27 cellular contexts compared by ENCODE assay signal in the genomic region with DNA sequence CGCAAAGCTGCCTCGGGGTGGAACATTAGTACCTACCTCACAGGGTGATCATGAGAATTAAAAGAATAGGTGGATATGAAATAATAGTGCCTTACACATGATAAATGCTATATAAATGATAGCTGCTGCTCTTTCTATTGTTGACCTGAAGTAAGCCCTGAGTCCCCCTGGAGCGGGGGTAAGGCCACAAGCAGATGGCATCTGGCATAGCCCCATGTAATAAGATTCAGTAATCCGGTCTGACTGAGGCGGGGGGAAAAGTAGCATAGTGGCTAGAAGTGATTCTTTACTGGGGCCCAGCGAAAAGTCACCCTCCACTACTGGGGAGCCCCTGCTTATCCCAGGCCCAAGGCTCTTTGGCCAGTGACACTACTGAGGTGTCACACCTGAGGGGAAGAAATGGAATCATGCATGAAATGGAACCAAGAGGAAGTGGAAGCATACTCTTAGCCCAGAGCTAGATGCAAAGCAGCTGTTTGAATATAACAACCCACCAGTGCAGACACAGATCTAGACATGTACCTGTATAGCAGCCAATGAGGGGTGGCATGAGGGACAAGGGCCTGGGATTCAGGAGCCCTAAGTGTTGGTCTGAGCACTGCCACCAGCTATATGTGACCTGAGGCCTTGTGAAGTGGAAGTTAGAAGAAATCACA. TPM values are rescaled to one million over a fixed set of nuclear protein-coding genes. Genes with fewer than 3 reads are reported as not detected.
A peak's percentile ranks its signal among the peaks of the same experiment; 100 is the strongest.
DNase-seq lines count a peak whose midpoint lies in the region; ATAC-seq, FAIRE-seq and TF ChIP-seq lines count a peak whose summit lies in the region.
"Had no signal": no experiment of that assay in that cellular context is flagged by ENCODE, and none has a peak within 500 bp of the region (broad histone marks: within the 10 kb centered on the region; RNA-seq: fewer than 3 reads in every experiment).

No MANE protein-coding gene starts in this region.

- no peak overlapping the region for H2AFZ ChIP-seq in SU-DHL-6 (ENCODE audit: low read depth, low read length, severe bottlenecking)

- H3K27ac ChIP-seq in SU-DHL-6 (ENCODE audit: low read depth, low read length) (peak overlapping the region; percentile 61), upper lobe of right lung (no peak overlapping the region)
- H3K27ac ChIP-seq: breast epithelium, tibial artery had no signal

- H3K79me2 ChIP-seq in SU-DHL-6 (ENCODE audit: insufficient read depth, low read length): no peaks in the 10 kb centered on the region

- TF ChIP-seq CTCF in HFFc6 (IDR thresholded peaks at IDR 0.05) (no peak), SU-DHL-6 (IDR thresholded peaks at IDR 0.05; ENCODE audit: insufficient read depth, low read length, poor library complexity, severe bottlenecking) (no peak), upper lobe of right lung (IDR thresholded peaks at IDR 0.05) (no peak)

- H3K9me3 Mint-ChIP-seq in HFFc6: no peaks in the 10 kb centered on the region
- H3K9me3 Mint-ChIP-seq in memory B cell: no peaks in the 10 kb centered on the region
- H3K9me3 Mint-ChIP-seq: CD4-positive, alpha-beta T cell; naive thymus-derived CD4-positive, alpha-beta T cell had no signal

- DNase-seq in GM18507 (ENCODE audit: extremely low spot score, insufficient read length, low read depth) (no peak), HFFc6 (no peak), memory B cell (ENCODE audit: low spot score in 2 of 2) (peak in 1 of 2 donors; percentile 34), kidney tubule cell (ENCODE audit: low spot score) (no peak), upper lobe of right lung (no peak), midbrain (lab: John Stamatoyannopoulos, UW) (no peak)
- DNase-seq: activated CD4-positive, alpha-beta T cell treated with anti-CD3 and anti-CD28 coated beads for 1 hour; activated CD8-positive, alpha-beta T cell treated with anti-CD3 and anti-CD28 coated beads, Interleukin-2, amount 10 ng/mL, durations not matched to agents 7 days and 5 days; activated gamma-delta T cell; CD4-positive, alpha-beta T cell; cortex of kidney; DMS79 treated with DMSO at 0.1 percent for 48 hours; IMR-90; left cardiac atrium; mesendoderm; naive thymus-derived CD4-positive, alpha-beta T cell; NCI-H1436 treated with DMSO at 0.1 percent for 48 hours; NCI-H69; OCI-M1; stimulated activated CD4-positive, alpha-beta T cell treated with anti-CD3 and anti-CD28 coated beads, Interleukin-2, amount 100 ng/mL, for 48 hours; stimulated activated naive CD4-positive, alpha-beta T cell treated with Interleukin-2 at 50 U/mL for 16 hours; SW 1271; tibial artery had no signal

- peak overlapping the region; percentile 11 for H3K4me2 ChIP-seq in SU-DHL-6 (ENCODE audit: low read depth, low read length, poor library complexity, severe bottlenecking)

- H3K27ac Mint-ChIP-seq in HFFc6: peak overlapping the region; percentile 79
- H3K27ac Mint-ChIP-seq in memory B cell: peak overlapping the region; percentile 87
- H3K27ac Mint-ChIP-seq: activated CD8-positive, alpha-beta T cell treated with anti-CD3 and anti-CD28 coated beads, Interleukin-2, amount 10 ng/mL, durations not matched to agents 7 days and 5 days; CD4-positive, alpha-beta T cell had no signal

- no peaks in the 10 kb centered on the region for H3K9me2 ChIP-seq in SU-DHL-6 (replicated peaks; ENCODE audit: insufficient read depth, low read length)

- H3K27me3 Mint-ChIP-seq in HFFc6 (ENCODE audit: insufficient read depth): no peaks in the 10 kb centered on the region; the same call in 1 of the 2 replicates
- no peaks in the 10 kb centered on the region for H3K27me3 Mint-ChIP-seq in memory B cell
- H3K27me3 Mint-ChIP-seq: CD4-positive, alpha-beta T cell; naive thymus-derived CD4-positive, alpha-beta T cell had no signal

- H4K20me1 ChIP-seq in SU-DHL-6 (ENCODE audit: low read depth, low read length): no peaks in the 10 kb centered on the region

- H3K4me1 Mint-ChIP-seq in HFFc6 (ENCODE audit: low read depth) (peaks cover 42% of the 10 kb centered on the region), memory B cell (peaks cover 31% of the 10 kb centered on the region)

- peaks cover 8% of the 10 kb centered on the region; the same call in 1 of the 2 replicates for H3K36me3 Mint-ChIP-seq in HFFc6 (ENCODE audit: low read depth)
- H3K36me3 Mint-ChIP-seq in memory B cell: peaks cover 2% of the 10 kb centered on the region

- H3F3A ChIP-seq in SU-DHL-6 (ENCODE audit: insufficient read depth): peaks cover 23% of the 10 kb centered on the region

- ATAC-seq in memory B cell (ENCODE audit: low read depth): peak; percentile 69
- ATAC-seq in GM19452 (IDR thresholded peaks at IDR 0.05; ENCODE audit: unreplicated experiment): no peak
- no peak for ATAC-seq in upper lobe of right lung

- H3K9me3 ChIP-seq in SU-DHL-6 (ENCODE audit: insufficient read depth, low read length) (no peaks in the 10 kb centered on the region), upper lobe of right lung (no peaks in the 10 kb centered on the region)
- H3K9me3 ChIP-seq: breast epithelium, tibial artery had no signal

- H3K4me3 ChIP-seq in SU-DHL-6 (ENCODE audit: insufficient read depth, low read length, poor library complexity, severe bottlenecking): no peak overlapping the region
- H3K4me3 ChIP-seq in upper lobe of right lung: no peak overlapping the region
- H3K4me3 ChIP-seq: breast epithelium, tibial artery had no signal

- H3K9ac ChIP-seq in SU-DHL-6 (ENCODE audit: low read length): no peak overlapping the region

- H3K4me3 Mint-ChIP-seq in HFFc6: no peak overlapping the region
- H3K4me3 Mint-ChIP-seq in memory B cell: peak overlapping the region; percentile 79
- H3K4me3 Mint-ChIP-seq: activated CD8-positive, alpha-beta T cell treated with anti-CD3 and anti-CD28 coated beads, Interleukin-2, amount 10 ng/mL, durations not matched to agents 7 days and 5 days; CD4-positive, alpha-beta T cell had no signal

- intact Hi-C loops in upper lobe of right lung (cut with DNase I): no loop called here

- H3K36me3 ChIP-seq in SU-DHL-6 (ENCODE audit: low read length) (no peaks in the 10 kb centered on the region), upper lobe of right lung (no peaks in the 10 kb centered on the region)
- H3K36me3 ChIP-seq: breast epithelium had no signal

- H3K4me1 ChIP-seq in upper lobe of right lung: no peaks in the 10 kb centered on the region
- H3K4me1 ChIP-seq: breast epithelium had no signal

- FAIRE-seq in GM18507 (lab: Jason Lieb, UNC): peak; percentile 5
- FAIRE-seq: endometrium had no signal

- H3K27me3 ChIP-seq in SU-DHL-6 (ENCODE audit: low read length) (no peaks in the 10 kb centered on the region), upper lobe of right lung (no peaks in the 10 kb centered on the region)
- H3K27me3 ChIP-seq: breast epithelium, tibial artery had no signal

RNA-seq across cellular contexts. Expression of a gene that starts 16.1 kb away (rescaled TPM):
- total RNA-seq in HFFc6 (2021; fragmentation: NEBNext Ultra II Directional; extraction: Animal tissue kit (Norgen Biotek cat#: 25700)): under 1 TPM in 5 of 6 experiments, not detected in 1; 0.14 to 0.53 (median 0.33) TPM
- total RNA-seq in upper lobe of right lung: 109 TPM

RNA-seq across cellular contexts. Expression of a gene that starts 48.2 kb away (rescaled TPM):
- 10 to 100 TPM; 11.2 to 15.1 (median 12.0) TPM for total RNA-seq in HFFc6 (2021; fragmentation: NEBNext Ultra II Directional; extraction: Animal tissue kit (Norgen Biotek cat#: 25700))
- total RNA-seq in upper lobe of right lung: 12.9 TPM

Comparison
In these comparisons a context has a peak if more than half of its experiments do, and no peak if none do; other contexts are left out.
1. RNA of a gene that starts 16.1 kb away (total RNA-seq): 109 TPM in upper lobe of right lung (single experiment); 0.14 to 0.53 TPM in HFFc6; every median in the first group is over 10 times any median in the second.